20 cellular contexts compared by ENCODE assay signal in genomic region chr1:82318265-82318664, GRCh38.
"Had no signal": no experiment of that assay in that cellular context is flagged by ENCODE, and none has a peak within 500 bp of the region (broad histone marks: within the 10 kb centered on the region; RNA-seq: fewer than 3 reads in every experiment).

No MANE protein-coding gene starts in this region.

- H3K9me3 ChIP-seq: left lung, tibial artery had no signal

- H3K36me3 Mint-ChIP-seq: T-cell, WTC11 had no signal

- H3K4me3 Mint-ChIP-seq: activated CD4-positive, alpha-beta T cell treated with anti-CD3 and anti-CD28 coated beads for 36 hours; activated T-helper 1 cell treated with anti-CD3 and anti-CD28 coated beads, Interleukin-12 subunit alpha, Interleukin-12 subunit beta, Interleukin-2, Interleukin-4 antibody, amounts not matched to agents 30 ng/mL and 10 ng/mL and 1 ng/mL, durations not matched to agents 14 hours and 24 hours and 36 hours; central memory CD8-positive, alpha-beta T cell; neural crest cell; T-cell; WTC11 had no signal

- DNase-seq: activated CD4-positive, alpha-beta T cell treated with anti-CD3 and anti-CD28 coated beads for 36 hours; activated CD4-positive, alpha-beta T cell treated with anti-CD3 and anti-CD28 coated beads, Interleukin-2, amount 50 U/mL, for 48 hours; activated gamma-delta T cell treated with Interleukin-2 at 50 U/mL for 16 hours; activated T-cell treated with anti-CD3 and anti-CD28 coated beads for 4 hours; amniotic stem cell; head of caudate nucleus; left lung; retina; stimulated activated CD4-positive, alpha-beta T cell treated with anti-CD3 and anti-CD28 coated beads, Interleukin-2, amount 100 ng/mL, for 24 hours; stimulated activated naive CD4-positive, alpha-beta T cell treated with Interleukin-2 at 50 U/mL for 16 hours; substantia nigra; T-cell; tibial artery had no signal

- H3K27me3 Mint-ChIP-seq: central memory CD8-positive, alpha-beta T cell; T-cell had no signal

- H3K9me3 Mint-ChIP-seq: activated naive CD4-positive, alpha-beta T cell treated with anti-CD3 and anti-CD28 coated beads, Interleukin-2, amount 50 U/mL, for 72 hours; activated T-helper 1 cell treated with anti-CD3 and anti-CD28 coated beads, Interleukin-12 subunit alpha, Interleukin-12 subunit beta, Interleukin-2, Interleukin-4 antibody, amounts not matched to agents 30 ng/mL and 10 ng/mL and 1 ng/mL, durations not matched to agents 14 hours and 24 hours and 36 hours had no signal

- ATAC-seq: activated CD4-positive, alpha-beta T cell treated with anti-CD3 and anti-CD28 coated beads for 36 hours; activated naive CD4-positive, alpha-beta T cell treated with anti-CD3 and anti-CD28 coated beads, Interleukin-2, amount 50 U/mL, for 72 hours; esophagus mucosa; left lung; T-cell; WTC11 had no signal

- H3K36me3 ChIP-seq: left lung, tibial artery had no signal

- H3K4me3 ChIP-seq: coronary artery, left lung, tibial artery had no signal

- H3K27ac ChIP-seq: coronary artery, left lung, tibial artery had no signal

- H3K4me1 Mint-ChIP-seq: activated CD4-positive, alpha-beta T cell treated with anti-CD3 and anti-CD28 coated beads for 36 hours; central memory CD8-positive, alpha-beta T cell; neural crest cell; T-cell; WTC11 had no signal

- H3K27me3 ChIP-seq: left lung, tibial artery had no signal

- H3K27ac Mint-ChIP-seq: activated CD4-positive, alpha-beta T cell treated with anti-CD3 and anti-CD28 coated beads for 36 hours; activated naive CD4-positive, alpha-beta T cell treated with anti-CD3 and anti-CD28 coated beads, Interleukin-2, amount 50 U/mL, for 72 hours; activated T-helper 1 cell treated with anti-CD3 and anti-CD28 coated beads, Interleukin-12 subunit alpha, Interleukin-12 subunit beta, Interleukin-2, Interleukin-4 antibody, amounts not matched to agents 30 ng/mL and 10 ng/mL and 1 ng/mL, durations not matched to agents 14 hours and 24 hours and 36 hours; T-cell; WTC11 had no signal

- H3K4me1 ChIP-seq: left lung, tibial artery had no signal
